In genomic region chr7:158355456-158356065, GRCh38 we compare ENCODE assay signal across 1 cellular context.
TF ChIP-seq lines count a peak whose summit lies in the region.

No MANE protein-coding gene starts in this region.

TF ChIP-seq in HepG2, 621 proteins besides CTCF, POLR2A, EP300 and RAD21 (continued from another document):
- TF ChIP-seq, protein P1, sequence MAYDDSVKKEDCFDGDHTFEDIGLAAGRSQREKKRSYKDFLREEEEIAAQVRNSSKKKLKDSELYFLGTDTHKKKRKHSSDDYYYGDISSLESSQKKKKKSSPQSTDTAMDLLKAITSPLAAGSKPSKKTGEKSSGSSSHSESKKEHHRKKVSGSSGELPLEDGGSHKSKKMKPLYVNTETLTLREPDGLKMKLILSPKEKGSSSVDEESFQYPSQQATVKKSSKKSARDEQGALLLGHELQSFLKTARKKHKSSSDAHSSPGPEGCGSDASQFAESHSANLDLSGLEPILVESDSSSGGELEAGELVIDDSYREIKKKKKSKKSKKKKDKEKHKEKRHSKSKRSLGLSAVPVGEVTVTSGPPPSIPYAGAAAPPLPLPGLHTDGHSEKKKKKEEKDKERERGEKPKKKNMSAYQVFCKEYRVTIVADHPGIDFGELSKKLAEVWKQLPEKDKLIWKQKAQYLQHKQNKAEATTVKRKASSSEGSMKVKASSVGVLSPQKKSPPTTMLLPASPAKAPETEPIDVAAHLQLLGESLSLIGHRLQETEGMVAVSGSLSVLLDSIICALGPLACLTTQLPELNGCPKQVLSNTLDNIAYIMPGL (CRISPR knock-in tag; IDR thresholded peaks at IDR 0.05; ENCODE audit: borderline replicate concordance in 1 of 2, low read depth in 1 of 2): no peak
- no peak for TF ChIP-seq MTA3 (CRISPR knock-in tag; IDR thresholded peaks at IDR 0.05)
